ENCODE assay signal across 27 cellular contexts in the genomic region with DNA sequence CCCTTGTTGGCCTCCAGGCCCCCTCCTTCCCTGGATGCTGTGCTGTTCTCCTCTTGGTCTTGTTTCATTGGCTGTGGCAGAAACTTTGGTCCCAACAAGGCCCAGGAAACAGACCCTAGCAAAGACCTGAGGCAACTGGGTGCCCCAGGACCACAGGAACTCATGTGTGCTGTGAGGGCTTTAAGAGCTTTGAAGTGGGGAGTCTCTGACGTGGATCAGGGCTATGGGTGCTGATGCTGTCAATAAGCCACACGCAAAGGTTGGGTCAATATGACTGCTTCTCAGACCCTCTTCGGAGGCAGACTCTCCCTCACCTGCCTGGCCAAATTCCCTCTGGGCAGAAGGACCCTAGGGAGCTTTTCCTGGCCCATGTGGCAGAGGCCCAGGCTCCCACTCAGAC.
DNase-seq lines count a peak whose midpoint lies in the region; ATAC-seq and TF ChIP-seq lines count a peak whose summit lies in the region.
"Had no signal": no experiment of that assay in that cellular context is flagged by ENCODE, and none has a peak within 500 bp of the region (broad histone marks: within the 10 kb centered on the region; RNA-seq: fewer than 3 reads in every experiment).

No MANE protein-coding gene starts in this region.

- H3K36me3 ChIP-seq in BLaER1: no peaks in the 10 kb centered on the region
- H3K36me3 ChIP-seq in CD4-positive, alpha-beta memory T cell (ENCODE audit: insufficient read depth, low read length): no peaks in the 10 kb centered on the region
- no peaks in the 10 kb centered on the region for H3K36me3 ChIP-seq in naive thymus-derived CD4-positive, alpha-beta T cell (ENCODE audit: control insufficient read depth in 2 of 3, insufficient read depth in 3 of 3, low read length in 3 of 3)
- no peaks in the 10 kb centered on the region for H3K36me3 ChIP-seq in MM.1S (replicated peaks; ENCODE audit: insufficient read depth, low read length)
- H3K36me3 ChIP-seq: cardiac muscle cell, ovary, Peyer's patch, right atrium auricular region, SJSA1, upper lobe of right lung had no signal

- CTCF ChIA-PET in CD4-positive, alpha-beta memory T cell (lab: Charles Lee; ENCODE audit: partially characterized antibody): interaction anchor here (1.3 kb wide), 1 partner anchor 124 kb away, joined by 3 read pairs; no protein-coding TSS in a partner anchor
- CTCF ChIA-PET in naive thymus-derived CD4-positive, alpha-beta T cell (lab: Charles Lee): interaction anchor here (0.6 kb wide), 1 partner anchor 260 kb away, joined by 3 read pairs; no protein-coding TSS in a partner anchor

- peak; percentile 58 for ATAC-seq in naive thymus-derived CD4-positive, alpha-beta T cell
- no peak for ATAC-seq in GM18870 (IDR thresholded peaks at IDR 0.05; ENCODE audit: unreplicated experiment)
- ATAC-seq: GM12878, natural killer cell, upper lobe of right lung had no signal

- no peaks in the 10 kb centered on the region for H3K9me2 ChIP-seq in MM.1S (replicated peaks; ENCODE audit: insufficient read depth, low read length)

- no peaks in the 10 kb centered on the region for H3F3A ChIP-seq in MM.1S (ENCODE audit: insufficient read depth, low read length)

- H3K9ac ChIP-seq in BLaER1 (no peak overlapping the region), MM.1S (ENCODE audit: low read length) (no peak overlapping the region)
- H3K9ac ChIP-seq: GM23248 had no signal

- no peaks in the 10 kb centered on the region for H3K27me3 ChIP-seq in BLaER1
- no peaks in the 10 kb centered on the region for H3K27me3 ChIP-seq in CD4-positive, alpha-beta memory T cell (ENCODE audit: insufficient read depth, low read length)
- H3K27me3 ChIP-seq in naive thymus-derived CD4-positive, alpha-beta T cell (ENCODE audit: control insufficient read depth in 2 of 2, insufficient read depth in 2 of 2, low read length in 2 of 2): no peaks in the 10 kb centered on the region
- H3K27me3 ChIP-seq in MM.1S (replicated peaks; ENCODE audit: insufficient read depth, low read length): peaks cover 21% of the 10 kb centered on the region
- H3K27me3 ChIP-seq: ovary, Peyer's patch, right atrium auricular region, upper lobe of right lung had no signal

- POLR2A ChIA-PET in CD4-positive, alpha-beta memory T cell (lab: Charles Lee; ENCODE audit: partially characterized antibody): interaction anchor here (0.8 to 1.7 kb wide), 2 partner anchors 9 to 34 kb away, joined by 3 to 14 read pairs; no protein-coding TSS in a partner anchor
- POLR2A ChIA-PET in naive thymus-derived CD4-positive, alpha-beta T cell (lab: Charles Lee): interaction anchor here (0.9 to 1.2 kb wide), 2 partner anchors 9 to 12 kb away, joined by 3 read pairs; no protein-coding TSS in a partner anchor

- peaks cover 0 to 2% of the 10 kb centered on the region in 2 donors for H3K27me3 Mint-ChIP-seq in CD4-positive, alpha-beta memory T cell
- H3K27me3 Mint-ChIP-seq in activated T-helper 1 cell treated with anti-CD3 and anti-CD28 coated beads, Interleukin-12 subunit alpha, Interleukin-12 subunit beta, Interleukin-2, Interleukin-4 antibody, amounts not matched to agents 30 ng/mL and 10 ng/mL and 1 ng/mL, durations not matched to agents 14 hours and 24 hours and 36 hours (ENCODE audit: insufficient read depth): peaks cover 7% of the 10 kb centered on the region
- H3K27me3 Mint-ChIP-seq in naive thymus-derived CD4-positive, alpha-beta T cell: peaks cover 0 to 5% (median 0%) of the 10 kb centered on the region in 5 donors

- intact Hi-C loops in CD4-positive, alpha-beta memory T cell (cut with micrococcal nuclease): no loop called here
- intact Hi-C loops in activated T-helper 1 cell treated with anti-CD3 and anti-CD28 coated beads, Interleukin-12 subunit alpha, Interleukin-12 subunit beta, Interleukin-2, Interleukin-4 antibody, amounts not matched to agents 30 ng/mL and 10 ng/mL and 1 ng/mL, durations not matched to agents 14 hours and 24 hours and 36 hours (cut with micrococcal nuclease): no loop called here
- intact Hi-C loops in naive thymus-derived CD4-positive, alpha-beta T cell (cut with micrococcal nuclease): no loop called here
- intact Hi-C loops in posterior cingulate gyrus (cut with DNase I): no loop called here

- H3K27ac ChIP-seq in BLaER1: no peak overlapping the region
- no peak overlapping the region for H3K27ac ChIP-seq in CD4-positive, alpha-beta memory T cell (ENCODE audit: low read depth, low read length)
- H3K27ac ChIP-seq in naive thymus-derived CD4-positive, alpha-beta T cell (ENCODE audit: low read depth, low read length): no peak overlapping the region
- no peak overlapping the region for H3K27ac ChIP-seq in MM.1S (ENCODE audit: low read length)
- H3K27ac ChIP-seq: cardiac muscle cell, GM23248, ovary, Peyer's patch, right atrium auricular region, SJSA1, upper lobe of right lung had no signal

- H4K20me1 ChIP-seq in BLaER1 (no peaks in the 10 kb centered on the region), MM.1S (ENCODE audit: insufficient read depth, low read length) (no peaks in the 10 kb centered on the region)

- H3K4me1 Mint-ChIP-seq in CD4-positive, alpha-beta memory T cell: peaks cover 15 to 37% (median 24%) of the 10 kb centered on the region in 4 donors
- H3K4me1 Mint-ChIP-seq in activated T-helper 1 cell treated with anti-CD3 and anti-CD28 coated beads, Interleukin-12 subunit alpha, Interleukin-12 subunit beta, Interleukin-2, Interleukin-4 antibody, amounts not matched to agents 30 ng/mL and 10 ng/mL and 1 ng/mL, durations not matched to agents 14 hours and 24 hours and 36 hours (ENCODE audit: low read depth): peaks cover 53% of the 10 kb centered on the region
- H3K4me1 Mint-ChIP-seq in naive thymus-derived CD4-positive, alpha-beta T cell: peaks cover 12 to 53% (median 32%) of the 10 kb centered on the region in 7 donors

- H3K27ac Mint-ChIP-seq in CD4-positive, alpha-beta memory T cell: peak overlapping the region in 6 of 7 donors; percentile 49 to 93 (median 84)
- no peak overlapping the region for H3K27ac Mint-ChIP-seq in activated T-helper 1 cell treated with anti-CD3 and anti-CD28 coated beads, Interleukin-12 subunit alpha, Interleukin-12 subunit beta, Interleukin-2, Interleukin-4 antibody, amounts not matched to agents 30 ng/mL and 10 ng/mL and 1 ng/mL, durations not matched to agents 14 hours and 24 hours and 36 hours
- H3K27ac Mint-ChIP-seq in naive thymus-derived CD4-positive, alpha-beta T cell: peak overlapping the region in 6 of 9 donors; percentile 51 to 87 (median 73)
- H3K27ac Mint-ChIP-seq: natural killer cell had no signal

- H3K36me3 Mint-ChIP-seq in CD4-positive, alpha-beta memory T cell: no peaks in the 10 kb centered on the region
- no peaks in the 10 kb centered on the region for H3K36me3 Mint-ChIP-seq in activated T-helper 1 cell treated with anti-CD3 and anti-CD28 coated beads, Interleukin-12 subunit alpha, Interleukin-12 subunit beta, Interleukin-2, Interleukin-4 antibody, amounts not matched to agents 30 ng/mL and 10 ng/mL and 1 ng/mL, durations not matched to agents 14 hours and 24 hours and 36 hours (ENCODE audit: low read depth)
- no peaks in the 10 kb centered on the region for H3K36me3 Mint-ChIP-seq in naive thymus-derived CD4-positive, alpha-beta T cell
- H3K36me3 Mint-ChIP-seq: natural killer cell had no signal

- peak overlapping the region in 3 of 8 donors; percentile 25 to 40 (median 38) for H3K4me3 Mint-ChIP-seq in CD4-positive, alpha-beta memory T cell
- peak overlapping the region; percentile 51 for H3K4me3 Mint-ChIP-seq in activated T-helper 1 cell treated with anti-CD3 and anti-CD28 coated beads, Interleukin-12 subunit alpha, Interleukin-12 subunit beta, Interleukin-2, Interleukin-4 antibody, amounts not matched to agents 30 ng/mL and 10 ng/mL and 1 ng/mL, durations not matched to agents 14 hours and 24 hours and 36 hours
- H3K4me3 Mint-ChIP-seq in naive thymus-derived CD4-positive, alpha-beta T cell: peak overlapping the region in 5 of 10 donors; percentile 14 to 70 (median 33)
- H3K4me3 Mint-ChIP-seq: natural killer cell had no signal

- no peak overlapping the region for H3K4me3 ChIP-seq in BLaER1
- no peak overlapping the region for H3K4me3 ChIP-seq in CD4-positive, alpha-beta memory T cell (ENCODE audit: low read length in 2 of 2)
- no peak overlapping the region for H3K4me3 ChIP-seq in naive thymus-derived CD4-positive, alpha-beta T cell (ENCODE audit: low read length)
- no peak overlapping the region for H3K4me3 ChIP-seq in MM.1S (ENCODE audit: low read length)
- H3K4me3 ChIP-seq: cardiac muscle cell, GM12878, GM23248, ovary, Peyer's patch, right atrium auricular region, SJSA1, upper lobe of right lung had no signal

- no peak overlapping the region for H2AFZ ChIP-seq in MM.1S (ENCODE audit: low read length)
- H2AFZ ChIP-seq: GM23248 had no signal

- peak overlapping the region; percentile 74; the same call in 1 of the 2 replicates for H3K4me2 ChIP-seq in BLaER1
- no peak overlapping the region for H3K4me2 ChIP-seq in MM.1S (ENCODE audit: low read depth, low read length)

- no peaks in the 10 kb centered on the region for H3K79me2 ChIP-seq in MM.1S (ENCODE audit: low read length)

- H3K4me1 ChIP-seq in BLaER1 (peaks cover 42% of the 10 kb centered on the region), MM.1S (ENCODE audit: low read length) (peaks cover 8% of the 10 kb centered on the region; the same call in 1 of the 2 replicates)
- peaks cover 34% of the 10 kb centered on the region for H3K4me1 ChIP-seq in CD4-positive, alpha-beta memory T cell (ENCODE audit: insufficient read depth, low read length)
- peaks cover 17 to 20% of the 10 kb centered on the region in 2 donors for H3K4me1 ChIP-seq in naive thymus-derived CD4-positive, alpha-beta T cell (ENCODE audit: control insufficient read depth in 2 of 2, insufficient read depth in 2 of 2, low read length in 2 of 2)
- H3K4me1 ChIP-seq: SJSA1 had no signal

- no peak for TF ChIP-seq CTCF in MM.1S (IDR thresholded peaks at IDR 0.05; ENCODE audit: low read length)

- peak in 4 of 5 donors; percentile 23 to 48 (median 38) for DNase-seq in CD4-positive, alpha-beta memory T cell
- peak; percentile 21 for DNase-seq in activated T-helper 1 cell treated with anti-CD3 and anti-CD28 coated beads, Interleukin-12 subunit alpha, Interleukin-12 subunit beta, Interleukin-2, Interleukin-4 antibody, amounts not matched to agents 30 ng/mL and 10 ng/mL and 1 ng/mL, durations not matched to agents 14 hours and 24 hours and 36 hours (ENCODE audit: low spot score)
- DNase-seq in naive thymus-derived CD4-positive, alpha-beta T cell: peak in 2 of 9 donors; percentile 17 to 30
- DNase-seq in posterior cingulate gyrus (no peak), MM.1S (no peak)
- DNase-seq: amygdala; COR-L47; dermis blood vessel endothelial cell; DMS79 treated with DMSO at 0.1 percent for 48 hours; GM23248; head of caudate nucleus; KBM-7; left cardiac atrium; MV-4-11; natural killer cell; NCI-H2171; NCI-H524; ovary; Peyer's patch; stimulated activated CD4-positive, alpha-beta T cell treated with anti-CD3 and anti-CD28 coated beads, Interleukin-12 subunit alpha, Interleukin-12 subunit beta, amount 100 ng/mL, for 4 hours; upper lobe of right lung had no signal

- no peaks in the 10 kb centered on the region for H3K9me3 Mint-ChIP-seq in CD4-positive, alpha-beta memory T cell
- no peaks in the 10 kb centered on the region for H3K9me3 Mint-ChIP-seq in activated T-helper 1 cell treated with anti-CD3 and anti-CD28 coated beads, Interleukin-12 subunit alpha, Interleukin-12 subunit beta, Interleukin-2, Interleukin-4 antibody, amounts not matched to agents 30 ng/mL and 10 ng/mL and 1 ng/mL, durations not matched to agents 14 hours and 24 hours and 36 hours
- no peaks in the 10 kb centered on the region for H3K9me3 Mint-ChIP-seq in naive thymus-derived CD4-positive, alpha-beta T cell
- H3K9me3 Mint-ChIP-seq: natural killer cell had no signal

- no peaks in the 10 kb centered on the region for H3K9me3 ChIP-seq in BLaER1
- H3K9me3 ChIP-seq in CD4-positive, alpha-beta memory T cell (ENCODE audit: control insufficient read depth in 1 of 2, low read length in 2 of 2): no peaks in the 10 kb centered on the region
- H3K9me3 ChIP-seq in naive thymus-derived CD4-positive, alpha-beta T cell (ENCODE audit: control insufficient read depth in 2 of 3, low read length in 3 of 3): no peaks in the 10 kb centered on the region
- no peaks in the 10 kb centered on the region for H3K9me3 ChIP-seq in MM.1S (replicated peaks; ENCODE audit: insufficient read depth, low read length)
- H3K9me3 ChIP-seq: ovary, Peyer's patch, right atrium auricular region, SJSA1, upper lobe of right lung had no signal

Comparison
In these comparisons a context has a peak if more than half of its experiments do, and no peak if none do; other contexts are left out.
1. DNase-seq: peak in CD4-positive, alpha-beta memory T cell (4 of 5) and activated T-helper 1 cell treated with anti-CD3 and anti-CD28 coated beads, Interleukin-12 subunit alpha, Interleukin-12 subunit beta, Interleukin-2, Interleukin-4 antibody, amounts not matched to agents 30 ng/mL and 10 ng/mL and 1 ng/mL, durations not matched to agents 14 hours and 24 hours and 36 hours (single experiment); none in posterior cingulate gyrus (0 of 10) and MM.1S (single experiment).